In genomic region chr6:105847433-105847832, GRCh38 we compare ENCODE assay signal across 28 cellular contexts.
"Had no signal": no experiment of that assay in that cellular context is flagged by ENCODE, and none has a peak within 500 bp of the region (broad histone marks: within the 10 kb centered on the region; RNA-seq: fewer than 3 reads in every experiment).

No MANE protein-coding gene starts in this region.

- H3K27me3 Mint-ChIP-seq: stimulated activated memory B cell treated with anti-CD40 and anti-IgM and Interleukin-4, amounts not matched to agents 10 μg/mL and 1 μg/mL and 100 μg/mL, for 72 hours; stimulated activated naive B cell treated with anti-CD40 and anti-IgM and Interleukin-4, amounts not matched to agents 10 μg/mL and 1 μg/mL and 100 μg/mL, for 72 hours; stimulated activated naive CD8-positive, alpha-beta T cell treated with anti-CD3 and anti-CD28 coated beads, Interleukin-15, Interleukin-2, amounts not matched to agents 100 ng/mL and 50 ng/mL, for 24 hours had no signal

- H3K4me3 Mint-ChIP-seq: stimulated activated effector memory CD8-positive, alpha-beta T cell treated with anti-CD3 and anti-CD28 coated beads, Interleukin-12 subunit alpha, Interleukin-12 subunit beta, amount 100 ng/mL, for 72 hours; stimulated activated memory B cell treated with anti-CD40 and anti-IgM and Interleukin-4, amounts not matched to agents 10 μg/mL and 1 μg/mL and 100 μg/mL, for 72 hours; stimulated activated naive B cell treated with anti-CD40 and anti-IgM and Interleukin-4, amounts not matched to agents 10 μg/mL and 1 μg/mL and 100 μg/mL, for 72 hours; stimulated activated naive CD8-positive, alpha-beta T cell treated with anti-CD3 and anti-CD28 coated beads, Interleukin-15, amount 100 ng/mL, for 72 hours; stimulated activated naive CD8-positive, alpha-beta T cell treated with anti-CD3 and anti-CD28 coated beads, Interleukin-15, Interleukin-2, amounts not matched to agents 100 ng/mL and 50 ng/mL, for 24 hours; type B pancreatic cell had no signal

- H3K4me3 ChIP-seq: stomach, suprapubic skin, testis, thoracic aorta, thyroid gland, tibial artery, tibial nerve, transverse colon, upper lobe of left lung, upper lobe of right lung, uterus, vagina had no signal

- H3K27ac ChIP-seq: stomach, suprapubic skin, testis, thoracic aorta, thyroid gland, tibial artery, tibial nerve, transverse colon, upper lobe of left lung, upper lobe of right lung, uterus, vagina had no signal

- H3K36me3 ChIP-seq: stomach, suprapubic skin, thoracic aorta, thyroid gland, tibial artery, tibial nerve, transverse colon, upper lobe of left lung, upper lobe of right lung, uterus, vagina had no signal

- H3K27me3 ChIP-seq: stomach, suprapubic skin, testis, thyroid gland, tibial artery, tibial nerve, transverse colon, upper lobe of left lung, upper lobe of right lung, uterus, vagina had no signal

- H3K36me3 Mint-ChIP-seq: stimulated activated effector memory CD8-positive, alpha-beta T cell treated with anti-CD3 and anti-CD28 coated beads, Interleukin-12 subunit alpha, Interleukin-12 subunit beta, amount 100 ng/mL, for 72 hours; stimulated activated memory B cell treated with anti-CD40 and anti-IgM and Interleukin-4, amounts not matched to agents 10 μg/mL and 1 μg/mL and 100 μg/mL, for 72 hours; stimulated activated naive B cell treated with anti-CD40 and anti-IgM and Interleukin-4, amounts not matched to agents 10 μg/mL and 1 μg/mL and 100 μg/mL, for 72 hours; type B pancreatic cell had no signal

- H3K9me3 Mint-ChIP-seq: stimulated activated effector memory CD8-positive, alpha-beta T cell treated with anti-CD3 and anti-CD28 coated beads, Interleukin-12 subunit alpha, Interleukin-12 subunit beta, amount 100 ng/mL, for 72 hours; stimulated activated memory B cell treated with anti-CD40 and anti-IgM and Interleukin-4, amounts not matched to agents 10 μg/mL and 1 μg/mL and 100 μg/mL, for 72 hours; stimulated activated naive B cell treated with anti-CD40 and anti-IgM and Interleukin-4, amounts not matched to agents 10 μg/mL and 1 μg/mL and 100 μg/mL, for 72 hours; stimulated activated naive CD8-positive, alpha-beta T cell treated with anti-CD3 and anti-CD28 coated beads, Interleukin-15, Interleukin-2, amounts not matched to agents 100 ng/mL and 50 ng/mL, for 24 hours; type B pancreatic cell had no signal

- DNase-seq: stimulated activated CD4-positive, alpha-beta T cell treated with anti-CD3 and anti-CD28 coated beads, Interleukin-2, amount 100 ng/mL, for 48 hours; stimulated activated CD4-positive, alpha-beta T cell treated with anti-CD3 and anti-CD28 coated beads, Interleukin-4, amount 100 ng/mL, for 1 hour; stimulated activated CD4-positive, alpha-beta T cell treated with anti-CD3 and anti-CD28 coated beads, Interleukin-4, amount 100 ng/mL, for 24 hours; stimulated activated CD4-positive, alpha-beta T cell treated with anti-CD3 and anti-CD28 coated beads, Interleukin-4, amount 100 ng/mL, for 4 hours; stimulated activated CD8-positive, alpha-beta memory T cell treated with anti-CD3 and anti-CD28 coated beads, Interleukin-4, amount 100 ng/mL, for 48 hours; stimulated activated naive B cell treated with anti-CD40 and anti-IgM and Interleukin-4, amounts not matched to agents 10 μg/mL and 1 μg/mL and 100 μg/mL, for 72 hours; stimulated activated naive CD4-positive, alpha-beta T cell; stimulated activated naive CD4-positive, alpha-beta T cell treated with Interleukin-2 at 50 U/mL for 16 hours; stimulated activated naive CD8-positive, alpha-beta T cell treated with anti-CD3 and anti-CD28 coated beads, Interleukin-15, amount 100 ng/mL, for 72 hours; stimulated activated naive CD8-positive, alpha-beta T cell treated with anti-CD3 and anti-CD28 coated beads, Interleukin-15, Interleukin-2, amounts not matched to agents 100 U/mL and 50 U/mL, for 24 hours; stomach; substantia nigra; testis; thyroid gland; tibial artery; transverse colon; trophoblast cell; upper lobe of left lung; upper lobe of right lung; uterus had no signal

- H3K4me1 Mint-ChIP-seq: stimulated activated effector memory CD8-positive, alpha-beta T cell treated with anti-CD3 and anti-CD28 coated beads, Interleukin-12 subunit alpha, Interleukin-12 subunit beta, amount 100 ng/mL, for 72 hours; stimulated activated memory B cell treated with anti-CD40 and anti-IgM and Interleukin-4, amounts not matched to agents 10 μg/mL and 1 μg/mL and 100 μg/mL, for 72 hours; stimulated activated naive B cell treated with anti-CD40 and anti-IgM and Interleukin-4, amounts not matched to agents 10 μg/mL and 1 μg/mL and 100 μg/mL, for 72 hours; stimulated activated naive CD8-positive, alpha-beta T cell treated with anti-CD3 and anti-CD28 coated beads, Interleukin-15, amount 100 ng/mL, for 72 hours had no signal

- H3K27ac Mint-ChIP-seq: stimulated activated effector memory CD8-positive, alpha-beta T cell treated with anti-CD3 and anti-CD28 coated beads, Interleukin-12 subunit alpha, Interleukin-12 subunit beta, amount 100 ng/mL, for 72 hours; stimulated activated memory B cell treated with anti-CD40 and anti-IgM and Interleukin-4, amounts not matched to agents 10 μg/mL and 1 μg/mL and 100 μg/mL, for 72 hours; stimulated activated naive B cell treated with anti-CD40 and anti-IgM and Interleukin-4, amounts not matched to agents 10 μg/mL and 1 μg/mL and 100 μg/mL, for 72 hours; stimulated activated naive CD8-positive, alpha-beta T cell treated with anti-CD3 and anti-CD28 coated beads, Interleukin-15, amount 100 ng/mL, for 72 hours; stimulated activated naive CD8-positive, alpha-beta T cell treated with anti-CD3 and anti-CD28 coated beads, Interleukin-15, Interleukin-2, amounts not matched to agents 100 ng/mL and 50 ng/mL, for 24 hours; type B pancreatic cell had no signal

- ATAC-seq: stimulated activated effector memory CD8-positive, alpha-beta T cell treated with anti-CD3 and anti-CD28 coated beads, Interleukin-12 subunit alpha, Interleukin-12 subunit beta, amount 100 ng/mL, for 72 hours; stimulated activated memory B cell treated with anti-CD40 and anti-IgM and Interleukin-4, amounts not matched to agents 10 μg/mL and 1 μg/mL and 100 μg/mL, for 72 hours; stimulated activated naive B cell treated with anti-CD40 and anti-IgM and Interleukin-4, amounts not matched to agents 10 μg/mL and 1 μg/mL and 100 μg/mL, for 72 hours; stimulated activated naive CD8-positive, alpha-beta T cell treated with anti-CD3 and anti-CD28 coated beads, Interleukin-15, amount 100 ng/mL, for 72 hours; stimulated activated naive CD8-positive, alpha-beta T cell treated with anti-CD3 and anti-CD28 coated beads, Interleukin-15, Interleukin-2, amounts not matched to agents 100 U/mL and 50 U/mL, for 24 hours; upper lobe of right lung had no signal

- H3K4me1 ChIP-seq: stomach, suprapubic skin, testis, thyroid gland, tibial artery, transverse colon, uterus had no signal

- H3K9me3 ChIP-seq: stomach, suprapubic skin, testis, thoracic aorta, thyroid gland, tibial artery, tibial nerve, transverse colon, upper lobe of left lung, upper lobe of right lung, uterus, vagina had no signal
